ENCODE assay signal across 14 cellular contexts in genomic region chr13:98261165-98261672, GRCh38.
DNase-seq lines count a peak whose midpoint lies in the region; ATAC-seq and TF ChIP-seq lines count a peak whose summit lies in the region.
"Had no signal": no experiment of that assay in that cellular context is flagged by ENCODE, and none has a peak within 500 bp of the region (broad histone marks: within the 10 kb centered on the region; RNA-seq: fewer than 3 reads in every experiment).

No MANE protein-coding gene starts in this region.

- peak; percentile 19 for DNase-seq in H7
- no peak for DNase-seq in WTC11 (ENCODE audit: low spot score)
- DNase-seq in mesothelial cell of epicardium (ENCODE audit: low spot score in 2 of 2, unreplicated experiment in 2 of 2), result no peak
- no peak for DNase-seq in T1000 (lab: John Stamatoyannopoulos, UW)
- DNase-seq: AML-193, MM.1S, NCI-H1105, NCI-H1694 treated with DMSO at 0.1 percent for 48 hours, NCI-H446, PC-9 had no signal

- no peak overlapping the region for H3K4me3 ChIP-seq in H7 (ENCODE audit: insufficient read depth, low read depth, low read length)
- H3K4me3 ChIP-seq: HAP-1, PC-9 had no signal

- H3K36me3 Mint-ChIP-seq in WTC11 (no peaks in the 10 kb centered on the region), mesothelial cell of epicardium (no peaks in the 10 kb centered on the region)
- H3K36me3 Mint-ChIP-seq in stimulated activated memory B cell treated with anti-CD40 and anti-IgM and Interleukin-4, amounts not matched to agents 10 μg/mL and 1 μg/mL and 100 μg/mL, for 72 hours, result no peaks in the 10 kb centered on the region

- H3K27me3 Mint-ChIP-seq in WTC11 (ENCODE audit: low read depth) (no peaks in the 10 kb centered on the region), mesothelial cell of epicardium (ENCODE audit: low read depth) (no peaks in the 10 kb centered on the region)
- no peaks in the 10 kb centered on the region for H3K27me3 Mint-ChIP-seq in stimulated activated memory B cell treated with anti-CD40 and anti-IgM and Interleukin-4, amounts not matched to agents 10 μg/mL and 1 μg/mL and 100 μg/mL, for 72 hours

- CTCF ChIA-PET in WTC11 (lab: Charles Lee), result interaction anchor here (2.1 kb wide), 1 partner anchor 89 kb away, joined by 5 read pairs; no protein-coding TSS in a partner anchor

- H3K27me3 ChIP-seq in H7 (ENCODE audit: control insufficient read depth, insufficient read depth, low read length), result no peaks in the 10 kb centered on the region

- H3K4me1 Mint-ChIP-seq in WTC11, result peaks cover 19% of the 10 kb centered on the region
- H3K4me1 Mint-ChIP-seq in mesothelial cell of epicardium, result peaks cover 44% of the 10 kb centered on the region
- no peaks in the 10 kb centered on the region for H3K4me1 Mint-ChIP-seq in stimulated activated memory B cell treated with anti-CD40 and anti-IgM and Interleukin-4, amounts not matched to agents 10 μg/mL and 1 μg/mL and 100 μg/mL, for 72 hours

- H3K4me3 Mint-ChIP-seq in WTC11, result no peak overlapping the region
- no peak overlapping the region for H3K4me3 Mint-ChIP-seq in mesothelial cell of epicardium
- no peak overlapping the region for H3K4me3 Mint-ChIP-seq in stimulated activated memory B cell treated with anti-CD40 and anti-IgM and Interleukin-4, amounts not matched to agents 10 μg/mL and 1 μg/mL and 100 μg/mL, for 72 hours

- H3K27ac Mint-ChIP-seq in WTC11 (peak overlapping the region; percentile 21; the same call in 1 of the 2 replicates), mesothelial cell of epicardium (peak overlapping the region; percentile 93)
- no peak overlapping the region for H3K27ac Mint-ChIP-seq in stimulated activated memory B cell treated with anti-CD40 and anti-IgM and Interleukin-4, amounts not matched to agents 10 μg/mL and 1 μg/mL and 100 μg/mL, for 72 hours

- no peaks in the 10 kb centered on the region for H3K36me3 ChIP-seq in H7 (replicated peaks; ENCODE audit: control insufficient read depth, insufficient read depth, low read length)
- H3K36me3 ChIP-seq: HAP-1 had no signal

- POLR2A ChIA-PET in WTC11 (lab: Charles Lee), result no interaction called here

- ATAC-seq in WTC11 (no peak), HG03460 (IDR thresholded peaks at IDR 0.05; ENCODE audit: unreplicated experiment) (no peak), HG03571 (IDR thresholded peaks at IDR 0.05; ENCODE audit: unreplicated experiment) (no peak)
- peak; percentile 51 for ATAC-seq in stimulated activated memory B cell treated with anti-CD40 and anti-IgM and Interleukin-4, amounts not matched to agents 10 μg/mL and 1 μg/mL and 100 μg/mL, for 72 hours

- TF ChIP-seq CTCF in WTC11 (IDR thresholded peaks at IDR 0.05), result no peak
- no peak for TF ChIP-seq CTCF in mesothelial cell of epicardium (IDR thresholded peaks at IDR 0.05; ENCODE audit: unreplicated experiment)

- H3K9me3 Mint-ChIP-seq in WTC11 (no peaks in the 10 kb centered on the region), mesothelial cell of epicardium (no peaks in the 10 kb centered on the region)
- H3K9me3 Mint-ChIP-seq in stimulated activated memory B cell treated with anti-CD40 and anti-IgM and Interleukin-4, amounts not matched to agents 10 μg/mL and 1 μg/mL and 100 μg/mL, for 72 hours, result no peaks in the 10 kb centered on the region

TF ChIP-seq in WTC11, 78 proteins besides CTCF, POLR2A, EP300 and RAD21:
- TF ChIP-seq AR (CRISPR knock-in tag; IDR thresholded peaks at IDR 0.05), result no peak
- TF ChIP-seq GTF2I (CRISPR knock-in tag; conservative IDR thresholded peaks at IDR 0.05), result no peak
- no peak for TF ChIP-seq TEAD1 (CRISPR knock-in tag; IDR thresholded peaks at IDR 0.05)
- no peak for TF ChIP-seq ZBTB21 (CRISPR knock-in tag; IDR thresholded peaks at IDR 0.05; ENCODE audit: borderline replicate concordance)
